ENCODE assay signal across 23 cellular contexts in the genomic region with DNA sequence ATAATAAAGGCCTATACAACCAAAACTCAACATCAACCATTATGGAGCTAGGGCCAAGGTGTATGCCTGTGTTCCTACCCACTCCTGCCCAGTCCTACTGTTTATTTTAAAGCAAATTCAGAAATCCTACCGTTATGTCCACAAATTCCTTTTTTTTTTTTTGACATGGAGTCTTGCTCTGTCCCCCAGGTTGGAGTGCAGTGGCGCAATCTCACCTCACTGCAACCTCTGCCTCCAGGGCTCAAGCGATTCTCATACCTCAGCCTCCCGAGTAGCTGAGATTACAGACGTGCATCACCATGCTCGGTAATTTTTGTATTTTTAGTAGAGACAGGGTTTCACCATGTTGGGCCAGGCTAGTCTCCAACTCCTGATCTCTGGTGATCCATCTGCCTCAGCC. TPM values are rescaled to one million over a fixed set of nuclear protein-coding genes. Genes with fewer than 3 reads are reported as not detected.
DNase-seq lines count a peak whose midpoint lies in the region; ATAC-seq, FAIRE-seq and TF ChIP-seq lines count a peak whose summit lies in the region.
"Had no signal": no experiment of that assay in that cellular context is flagged by ENCODE, and none has a peak within 500 bp of the region (broad histone marks: within the 10 kb centered on the region; RNA-seq: fewer than 3 reads in every experiment).

No MANE protein-coding gene starts in this region.

- H3K27me3 Mint-ChIP-seq in astrocyte (ENCODE audit: low read depth, unreplicated experiment) = peaks cover 70% of the 10 kb centered on the region
- H3K27me3 Mint-ChIP-seq in naive B cell = no peaks in the 10 kb centered on the region
- peaks cover 15% of the 10 kb centered on the region for H3K27me3 Mint-ChIP-seq in activated CD4-positive, alpha-beta T cell treated with anti-CD3 and anti-CD28 coated beads, Interleukin-2, amount 10 ng/mL, durations not matched to agents 24 days and 14 days

- no peak overlapping the region for H2AFZ ChIP-seq in astrocyte (ENCODE audit: low read depth, low read length)

- H3K36me3 Mint-ChIP-seq in astrocyte (ENCODE audit: low read depth, unreplicated experiment) (no peaks in the 10 kb centered on the region), naive B cell (no peaks in the 10 kb centered on the region)
- H3K36me3 Mint-ChIP-seq in activated CD4-positive, alpha-beta T cell treated with anti-CD3 and anti-CD28 coated beads, Interleukin-2, amount 10 ng/mL, durations not matched to agents 24 days and 14 days (ENCODE audit: low read depth) = no peaks in the 10 kb centered on the region
- H3K36me3 Mint-ChIP-seq: T-cell had no signal

- H3K4me2 ChIP-seq in astrocyte (ENCODE audit: low read length) = no peak overlapping the region

- no peak for DNase-seq in left ventricle myocardium inferior
- no peak for DNase-seq in left cardiac atrium
- no peak for DNase-seq in astrocyte (ENCODE audit: low read depth)
- no peak for DNase-seq in naive B cell
- no peak for DNase-seq in stimulated activated CD4-positive, alpha-beta T cell treated with anti-CD3 and anti-CD28 coated beads, Interleukin-4, amount 100 ng/mL, for 1 hour
- DNase-seq in activated CD4-positive, alpha-beta T cell treated with anti-CD3 and anti-CD28 coated beads, Interleukin-2, amount 10 ng/mL, durations not matched to agents 24 days and 14 days = no peak
- no peak for DNase-seq in NCI-H226
- no peak for DNase-seq in GM13976 (ENCODE audit: low spot score)
- DNase-seq: activated CD8-positive, alpha-beta T cell treated with anti-CD3 and anti-CD28 coated beads for 36 hours; brain microvascular endothelial cell; DMS79; GDM1; HCEC 1CT; kidney; mammary epithelial cell; NCI-H2029; SJCRH30; T-cell had no signal

- no peaks in the 10 kb centered on the region for H3K9me3 ChIP-seq in left ventricle myocardium inferior (replicated peaks)
- H3K9me3 ChIP-seq in astrocyte (ENCODE audit: insufficient read depth, low read depth, low read length) = no peaks in the 10 kb centered on the region
- H3K9me3 ChIP-seq: A549, SJCRH30, tibial nerve had no signal

- H3K27me3 ChIP-seq in left ventricle myocardium inferior (ENCODE audit: low read depth) (no peaks in the 10 kb centered on the region), astrocyte (ENCODE audit: insufficient read depth, low read length) (peaks cover 40% of the 10 kb centered on the region)
- H3K27me3 ChIP-seq: SJCRH30, tibial nerve had no signal

- H3K4me1 ChIP-seq in left ventricle myocardium inferior (peaks cover 46% of the 10 kb centered on the region), astrocyte (ENCODE audit: insufficient read depth, low read length) (peaks cover 20% of the 10 kb centered on the region)
- H3K4me1 ChIP-seq: SJCRH30 had no signal

- no peaks in the 10 kb centered on the region for H3K4me1 Mint-ChIP-seq in astrocyte (ENCODE audit: low read depth, unreplicated experiment)
- peaks cover 14 to 31% (median 27%) of the 10 kb centered on the region in 3 donors for H3K4me1 Mint-ChIP-seq in naive B cell
- peaks cover 24% of the 10 kb centered on the region for H3K4me1 Mint-ChIP-seq in activated CD4-positive, alpha-beta T cell treated with anti-CD3 and anti-CD28 coated beads, Interleukin-2, amount 10 ng/mL, durations not matched to agents 24 days and 14 days

- H3K9me3 Mint-ChIP-seq in astrocyte (ENCODE audit: unreplicated experiment) (no peaks in the 10 kb centered on the region), naive B cell (no peaks in the 10 kb centered on the region)
- no peaks in the 10 kb centered on the region for H3K9me3 Mint-ChIP-seq in activated CD4-positive, alpha-beta T cell treated with anti-CD3 and anti-CD28 coated beads, Interleukin-2, amount 10 ng/mL, durations not matched to agents 24 days and 14 days
- H3K9me3 Mint-ChIP-seq: activated CD8-positive, alpha-beta T cell treated with anti-CD3 and anti-CD28 coated beads for 36 hours; T-cell had no signal

- H3K4me3 Mint-ChIP-seq in astrocyte (ENCODE audit: unreplicated experiment) (no peak overlapping the region), naive B cell (peak overlapping the region in 6 of 8 donors; percentile 29 to 99 (median 80))
- no peak overlapping the region for H3K4me3 Mint-ChIP-seq in activated CD4-positive, alpha-beta T cell treated with anti-CD3 and anti-CD28 coated beads, Interleukin-2, amount 10 ng/mL, durations not matched to agents 24 days and 14 days

- H3K4me3 ChIP-seq in left ventricle myocardium inferior (no peak overlapping the region), astrocyte (ENCODE audit: insufficient read depth, low read depth, low read length) (no peak overlapping the region)
- H3K4me3 ChIP-seq: A549, K562, SJCRH30 had no signal

- H3K27ac ChIP-seq in left ventricle myocardium inferior (replicated peaks) (peak overlapping the region; percentile 95), astrocyte (ENCODE audit: low read depth, low read length) (no peak overlapping the region)
- H3K27ac ChIP-seq: A549, brain microvascular endothelial cell, epithelial cell of prostate, SJCRH30 had no signal

- TF ChIP-seq CTCF in left ventricle myocardium inferior (IDR thresholded peaks at IDR 0.05; ENCODE audit: borderline replicate concordance) (no peak), astrocyte (IDR thresholded peaks at IDR 0.05; ENCODE audit: insufficient read depth, low read depth, low read length) (no peak), GM13976 (IDR thresholded peaks at IDR 0.05; ENCODE audit: borderline replicate concordance, control extremely low read depth, extremely low read depth, insufficient read depth, missing control alignments) (no peak)

- H3K79me2 ChIP-seq in astrocyte (ENCODE audit: insufficient read depth, low read length) = no peaks in the 10 kb centered on the region

- in situ Hi-C loops in GM13976 (cut with MboI; ENCODE audit: low sequenced_read_pairs, unreplicated experiment) = no loop called here

- no peak overlapping the region for H3K9ac ChIP-seq in astrocyte (ENCODE audit: low read length)

- FAIRE-seq in astrocyte (lab: Jason Lieb, UNC) = no peak
- FAIRE-seq: A549, GM19239, K562, kidney had no signal

- H3K27ac Mint-ChIP-seq in astrocyte (ENCODE audit: unreplicated experiment) (peak overlapping the region; percentile 62), naive B cell (no peak overlapping the region)
- H3K27ac Mint-ChIP-seq in activated CD4-positive, alpha-beta T cell treated with anti-CD3 and anti-CD28 coated beads, Interleukin-2, amount 10 ng/mL, durations not matched to agents 24 days and 14 days = no peak overlapping the region

- H3K36me3 ChIP-seq in left ventricle myocardium inferior = no peaks in the 10 kb centered on the region
- H3K36me3 ChIP-seq in astrocyte (ENCODE audit: insufficient read depth, low read length) = no peaks in the 10 kb centered on the region
- H3K36me3 ChIP-seq: brain microvascular endothelial cell, SJCRH30, tibial nerve had no signal

- peaks cover 4% of the 10 kb centered on the region for H4K20me1 ChIP-seq in astrocyte (ENCODE audit: insufficient read depth, low read length)

- ATAC-seq in left cardiac atrium (no peak), naive B cell (ENCODE audit: low read depth in 2 of 2) (no peak)
- ATAC-seq: A549; activated CD8-positive, alpha-beta T cell treated with anti-CD3 and anti-CD28 coated beads for 36 hours; K562; T-cell had no signal

- intact Hi-C loops in left ventricle myocardium inferior (cut with micrococcal nuclease) = no loop called here
- intact Hi-C loops in left cardiac atrium (cut with DNase I) = loop anchor here in 1 of 2 donors (5.0 kb wide), 1 partner anchor 68 kb away; no protein-coding TSS in a partner anchor
- intact Hi-C loops in activated CD4-positive, alpha-beta T cell treated with anti-CD3 and anti-CD28 coated beads, Interleukin-2, amount 10 ng/mL, durations not matched to agents 24 days and 14 days (cut with micrococcal nuclease) = loop anchor here (1.0 to 5.0 kb wide), 4 partner anchors 212 to 1358 kb away; a partner anchor contains a TSS

RNA-seq across cellular contexts. Expression of a gene that starts 3.1 kb away (rescaled TPM):
- total RNA-seq in left ventricle myocardium inferior (73.1 TPM), left cardiac atrium (10 to 100 TPM; 56.6 to 63.5 TPM), astrocyte (2.3 and 2.8 TPM in 2 replicates)
- polyA plus RNA-seq in naive B cell (ENCODE audit: low read depth in 6 of 6) = 10 to 100 TPM in 1 of 6 donors, 1 to 10 TPM in 4, under 1 TPM in 1; 0.73 to 13.9 (median 3.2) TPM
- 25.2 and 25.9 TPM in 2 replicates for total RNA-seq in activated CD4-positive, alpha-beta T cell treated with anti-CD3 and anti-CD28 coated beads, Interleukin-2, amount 10 ng/mL, durations not matched to agents 24 days and 14 days

RNA-seq across cellular contexts. Expression of a gene that starts 58.8 kb away (rescaled TPM):
- 121 TPM for total RNA-seq in left ventricle myocardium inferior
- total RNA-seq in left cardiac atrium = 10 to 100 TPM; 76.0 to 89.7 TPM
- 67.4 and 69.1 TPM in 2 replicates for total RNA-seq in astrocyte
- 100 to 1,000 TPM in 5 of 6 donors, 10 to 100 TPM in 1; 94.8 to 125 (median 116) TPM for polyA plus RNA-seq in naive B cell (ENCODE audit: low read depth in 6 of 6)
- total RNA-seq in activated CD4-positive, alpha-beta T cell treated with anti-CD3 and anti-CD28 coated beads, Interleukin-2, amount 10 ng/mL, durations not matched to agents 24 days and 14 days = 120 and 128 TPM in 2 replicates

RNA-seq across cellular contexts. Expression of a gene that starts 58.9 kb away (rescaled TPM):
- total RNA-seq in left ventricle myocardium inferior = 13.2 TPM
- total RNA-seq in left cardiac atrium = 1 to 10 TPM; 8.2 to 9.0 TPM
- 14.0 and 14.9 TPM in 2 replicates for total RNA-seq in astrocyte
- 10 to 100 TPM in 1 of 6 donors, 1 to 10 TPM in 5; 3.1 to 12.6 (median 6.8) TPM for polyA plus RNA-seq in naive B cell (ENCODE audit: low read depth in 6 of 6)
- total RNA-seq in activated CD4-positive, alpha-beta T cell treated with anti-CD3 and anti-CD28 coated beads, Interleukin-2, amount 10 ng/mL, durations not matched to agents 24 days and 14 days = 39.2 and 39.8 TPM in 2 replicates

Comparison
In these comparisons a context has a peak if more than half of its experiments do, and no peak if none do; other contexts are left out.
1. H3K4me3 Mint-ChIP-seq: peak in naive B cell (6 of 8); none in astrocyte (single experiment) and activated CD4-positive, alpha-beta T cell treated with anti-CD3 and anti-CD28 coated beads, Interleukin-2, amount 10 ng/mL, durations not matched to agents 24 days and 14 days (single experiment).